In genomic region chr6:84033523-84034451, GRCh38 we compare ENCODE assay signal across 10 cellular contexts. TPM values are rescaled to one million over a fixed set of nuclear protein-coding genes. Genes with fewer than 3 reads are reported as not detected.
DNase-seq lines count a peak whose midpoint lies in the region; ATAC-seq and TF ChIP-seq lines count a peak whose summit lies in the region.
"Had no signal": no experiment of that assay in that cellular context is flagged by ENCODE, and none has a peak within 500 bp of the region (broad histone marks: within the 10 kb centered on the region; RNA-seq: fewer than 3 reads in every experiment).

MRAP2 (plus strand) TSS chr6:84033772; CDS start chr6:84055319, 21,547 bp downstream.

- H3K27me3 ChIP-seq in H7 (ENCODE audit: control insufficient read depth, insufficient read depth, low read length) (peaks cover 22% of the 10 kb centered on the region), OCI-LY3 (ENCODE audit: low read depth, low read length) (no peaks in the 10 kb centered on the region), ectodermal cell (ENCODE audit: control insufficient read depth, insufficient read depth, low read length, poor library complexity, severe bottlenecking) (peaks cover 34% of the 10 kb centered on the region), uterus (no peaks in the 10 kb centered on the region)

- peak within 1 kb of the TSS; percentile 76 for H3K9ac ChIP-seq in OCI-LY3 (ENCODE audit: low read length)
- H3K9ac ChIP-seq: KMS-11 had no signal

- peak within 1 kb of the TSS; percentile 92 for H2AFZ ChIP-seq in OCI-LY3 (ENCODE audit: low read depth, low read length)

- H3K9me3 ChIP-seq in OCI-LY3 (ENCODE audit: insufficient read depth, low read length) (no peaks in the 10 kb centered on the region), ectodermal cell (ENCODE audit: control insufficient read depth, low read length) (no peaks in the 10 kb centered on the region), mucosa of descending colon (no peaks in the 10 kb centered on the region), uterus (no peaks in the 10 kb centered on the region)

- peak; percentile 82 for DNase-seq in D341Med (ENCODE audit: low spot score)
- peak; percentile 86 for DNase-seq in H7
- DNase-seq in mucosa of descending colon: peak; percentile 55 to 75 (median 59)
- peak in 1 of 2 donors; percentile 14 for DNase-seq in uterus
- DNase-seq in CD1c-positive myeloid dendritic cell (ENCODE audit: extremely low spot score): no peak

- 1% methylated on average over 78 of the region's 78 CpGs for WGBS in ectodermal cell, 2 experiments

- H3K27ac ChIP-seq in OCI-LY3 (ENCODE audit: low read length) (no peak within 1 kb of the TSS), ectodermal cell (ENCODE audit: insufficient read depth, low read depth, low read length, poor library complexity, severe bottlenecking) (no peak within 1 kb of the TSS), uterus (no peak within 1 kb of the TSS)
- H3K27ac ChIP-seq: KMS-11 had no signal

- no peaks in the 10 kb centered on the region for H3K79me2 ChIP-seq in OCI-LY3 (ENCODE audit: low read length)

- H3K4me1 ChIP-seq in OCI-LY3 (ENCODE audit: low read length) (peaks cover 5% of the 10 kb centered on the region; the same call in 1 of the 2 replicates), ectodermal cell (ENCODE audit: control insufficient read depth, insufficient read depth, low read length) (peaks cover 3% of the 10 kb centered on the region), mucosa of descending colon (ENCODE audit: low read depth) (no peaks in the 10 kb centered on the region), uterus (no peaks in the 10 kb centered on the region)

- intact Hi-C loops in mucosa of descending colon (cut with DNase I, micrococcal nuclease) (no loop called here), uterus (cut with DNase I; ENCODE audit: low total_unique reads) (no loop called here)

- no peak for TF ChIP-seq CTCF in OCI-LY3 (IDR thresholded peaks at IDR 0.05; ENCODE audit: low read depth, low read length)
- no peak for TF ChIP-seq CTCF in mucosa of descending colon (IDR thresholded peaks at IDR 0.05)
- TF ChIP-seq CTCF in uterus (IDR thresholded peaks at IDR 0.05): no peak

- no peaks in the 10 kb centered on the region; the same call in 1 of the 2 replicates for H3K36me3 ChIP-seq in H7 (replicated peaks; ENCODE audit: control insufficient read depth, insufficient read depth, low read length)
- H3K36me3 ChIP-seq in OCI-LY3 (replicated peaks; ENCODE audit: low read depth, low read length): no peaks in the 10 kb centered on the region
- H3K36me3 ChIP-seq in ectodermal cell (ENCODE audit: control insufficient read depth, insufficient read depth, low read length): no peaks in the 10 kb centered on the region
- no peaks in the 10 kb centered on the region for H3K36me3 ChIP-seq in mucosa of descending colon (ENCODE audit: low read depth)
- H3K36me3 ChIP-seq in uterus: no peaks in the 10 kb centered on the region

- H3K4me3 ChIP-seq in H7 (ENCODE audit: insufficient read depth, low read depth, low read length): peak within 1 kb of the TSS; percentile 64
- peak within 1 kb of the TSS; percentile 85 for H3K4me3 ChIP-seq in OCI-LY3 (ENCODE audit: low read length)
- H3K4me3 ChIP-seq in ectodermal cell (ENCODE audit: insufficient read depth, low read depth, low read length): peak within 1 kb of the TSS; percentile 64
- H3K4me3 ChIP-seq in mucosa of descending colon: peak within 1 kb of the TSS; percentile 21
- H3K4me3 ChIP-seq in uterus: peak within 1 kb of the TSS; percentile 36 to 46

- TF ChIP-seq POLR2A in uterus (IDR thresholded peaks at IDR 0.05): no peak

- H3K4me2 ChIP-seq in OCI-LY3 (ENCODE audit: low read length): peak within 1 kb of the TSS; percentile 90
- H3K4me2 ChIP-seq: KMS-11 had no signal

- no peaks in the 10 kb centered on the region for H4K20me1 ChIP-seq in OCI-LY3 (ENCODE audit: insufficient read depth, low read length)

- ATAC-seq in mucosa of descending colon: peak; percentile 88
- no peak for ATAC-seq in GM19395 (IDR thresholded peaks at IDR 0.05; ENCODE audit: unreplicated experiment)

RNA-seq across cellular contexts. Expression of gene MRAP2, which starts in this region (rescaled TPM):
- total RNA-seq in H7 (2014; rRNA removed; shearing (Covaris generic)): 4.2 and 4.7 TPM in 2 replicates
- 2.6 TPM for polyA plus RNA-seq in ectodermal cell (2013, experiment 1 of 4)
- polyA plus RNA-seq in ectodermal cell (2013, experiment 2 of 4): 2.5 TPM
- polyA plus RNA-seq in ectodermal cell (2013, experiment 3 of 4): 3.0 TPM
- 2.1 TPM for polyA plus RNA-seq in ectodermal cell (2013, experiment 4 of 4)
- total RNA-seq in mucosa of descending colon (1 to 10 TPM; 2.4 to 9.0 (median 6.3) TPM), uterus (10 to 100 TPM in 1 of 4 donors, 1 to 10 TPM in 2, not detected in 1; 1.9 to 10.9 (median 2.1) TPM)
- total RNA-seq: natural killer cell treated with Interleukin-12 subunit alpha and Interleukin-12 subunit beta and Interleukin-15 and Interleukin-18, amount 100 ng/mL, for 72 hours had no signal

Comparison
In these comparisons a context has a peak if more than half of its experiments do, and no peak if none do; other contexts are left out.
1. H3K4me3 ChIP-seq: peak in every context shown above with its lines; median percentile 85 in OCI-LY3; 64 in H7; 64 in ectodermal cell; 41 in uterus; 21 in mucosa of descending colon.